ENCODE assay signal across 26 cellular contexts in the genomic region with DNA sequence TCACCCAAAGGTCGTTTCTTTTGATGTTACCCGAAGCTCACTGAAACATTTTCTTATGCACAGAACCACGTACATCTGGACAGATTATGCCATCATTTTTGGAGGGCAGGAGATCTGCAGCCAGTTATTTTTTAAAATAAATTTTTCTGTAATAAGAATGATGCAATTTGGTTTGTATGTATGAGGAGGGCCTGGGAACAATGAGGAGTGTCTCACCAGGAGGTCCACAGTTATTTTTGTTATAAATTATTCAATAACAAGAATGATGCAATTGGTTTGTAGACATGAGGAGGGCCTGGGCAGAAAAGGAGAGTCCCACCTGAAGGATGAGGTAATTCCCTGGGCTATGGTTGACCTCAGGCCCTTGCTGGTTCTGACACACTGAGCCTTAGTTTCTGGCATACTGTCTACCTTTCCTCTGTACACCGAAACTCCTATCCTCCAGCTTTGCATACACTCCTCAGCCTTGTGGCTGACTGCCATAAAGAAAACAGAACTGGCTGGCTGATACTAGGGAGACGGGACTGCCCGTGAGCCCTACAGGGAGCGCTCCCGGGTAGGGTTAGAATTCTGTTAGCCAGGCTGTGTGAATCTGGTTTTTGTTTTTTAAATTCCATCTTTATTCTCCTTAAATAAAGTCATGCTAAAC. TPM values are rescaled to one million over a fixed set of nuclear protein-coding genes. Genes with fewer than 3 reads are reported as not detected.
"Had no signal": no experiment of that assay in that cellular context is flagged by ENCODE, and none has a peak within 500 bp of the region (broad histone marks: within the 10 kb centered on the region; RNA-seq: fewer than 3 reads in every experiment).

No MANE protein-coding gene starts in this region.

- H3K27ac Mint-ChIP-seq: activated CD8-positive, alpha-beta T cell treated with anti-CD3 and anti-CD28 coated beads, Interleukin-2, amount 10 ng/mL, durations not matched to agents 7 days and 5 days; activated naive CD8-positive, alpha-beta T cell; activated T-cell treated with anti-CD3 and anti-CD28 coated beads, Interleukin-2, amount 50 U/mL, for 72 hours; brain; immature natural killer cell; mesothelial cell of epicardium; neural progenitor cell had no signal

- H3K27me3 ChIP-seq: neural progenitor cell, ovary, sigmoid colon had no signal

- H3K4me3 ChIP-seq: heart left ventricle, lower lobe of right lung, neural progenitor cell, ovary, sigmoid colon, spleen, thoracic aorta, upper lobe of right lung had no signal

- H3K9me3 Mint-ChIP-seq: activated T-cell treated with anti-CD3 and anti-CD28 coated beads, Interleukin-2, amount 50 U/mL, for 72 hours; central memory CD8-positive, alpha-beta T cell; immature natural killer cell; mesothelial cell of epicardium had no signal

- H3K36me3 ChIP-seq: heart left ventricle, lower lobe of right lung, neural progenitor cell, ovary, sigmoid colon, spleen, thoracic aorta, upper lobe of right lung had no signal

- H3K27ac ChIP-seq: epithelial cell of prostate, heart left ventricle, lower lobe of right lung, neural progenitor cell, ovary, sigmoid colon, spleen, thoracic aorta, upper lobe of right lung, VCaP had no signal

- H3K36me3 Mint-ChIP-seq: activated naive CD8-positive, alpha-beta T cell; brain; immature natural killer cell; mesothelial cell of epicardium; neural progenitor cell had no signal

- ATAC-seq: activated CD8-positive, alpha-beta T cell treated with anti-CD3 and anti-CD28 coated beads, Interleukin-2, amount 10 ng/mL, durations not matched to agents 7 days and 5 days; activated T-cell treated with anti-CD3 and anti-CD28 coated beads, Interleukin-2, amount 50 U/mL, for 72 hours; heart left ventricle; left colon; lower lobe of right lung; upper lobe of right lung had no signal

- H3K4me1 Mint-ChIP-seq: central memory CD8-positive, alpha-beta T cell; immature natural killer cell had no signal

- DNase-seq: activated CD4-positive, alpha-beta T cell treated with anti-CD3 and anti-CD28 coated beads for 4 hours; activated CD8-positive, alpha-beta memory T cell treated with anti-CD3 and anti-CD28 coated beads, Interleukin-2, amount 50 U/mL, for 4 hours; activated CD8-positive, alpha-beta T cell treated with anti-CD3 and anti-CD28 coated beads, Interleukin-2, amount 10 ng/mL, durations not matched to agents 7 days and 5 days; activated gamma-delta T cell; activated T-cell treated with anti-CD3 and anti-CD28 coated beads, Interleukin-2, amount 50 U/mL, for 72 hours; amniotic stem cell; effector memory CD4-positive, alpha-beta T cell; heart left ventricle; immature natural killer cell; left colon; lower lobe of right lung; ovary; sigmoid colon; spleen; T1000; upper lobe of right lung had no signal

- H3K4me3 Mint-ChIP-seq: activated CD8-positive, alpha-beta T cell treated with anti-CD3 and anti-CD28 coated beads, Interleukin-2, amount 10 ng/mL, durations not matched to agents 7 days and 5 days; activated naive CD8-positive, alpha-beta T cell; activated T-cell treated with anti-CD3 and anti-CD28 coated beads, Interleukin-2, amount 50 U/mL, for 72 hours; brain; central memory CD8-positive, alpha-beta T cell; immature natural killer cell; mesothelial cell of epicardium; neural progenitor cell had no signal

- H3K4me1 ChIP-seq: heart left ventricle, lower lobe of right lung, sigmoid colon, spleen, upper lobe of right lung had no signal

- H3K9me3 ChIP-seq: heart left ventricle, lower lobe of right lung, ovary, sigmoid colon, spleen, thoracic aorta, upper lobe of right lung had no signal

RNA-seq across cellular contexts. Expression of a gene that starts 9.0 kb away (rescaled TPM):
- total RNA-seq: activated CD8-positive, alpha-beta T cell treated with anti-CD3 and anti-CD28 coated beads, Interleukin-2, amount 10 ng/mL, durations not matched to agents 7 days and 5 days; activated T-cell treated with anti-CD3 and anti-CD28 coated beads, Interleukin-2, amount 50 U/mL, for 72 hours; frontal cortex; heart left ventricle; left colon; lower lobe of right lung; mesothelial cell of epicardium; ovary; pulmonary artery endothelial cell; sigmoid colon; spleen; upper lobe of right lung had no signal

RNA-seq across cellular contexts. Expression of a gene that starts 22.5 kb away (rescaled TPM):
- total RNA-seq: activated CD8-positive, alpha-beta T cell treated with anti-CD3 and anti-CD28 coated beads, Interleukin-2, amount 10 ng/mL, durations not matched to agents 7 days and 5 days; activated T-cell treated with anti-CD3 and anti-CD28 coated beads, Interleukin-2, amount 50 U/mL, for 72 hours; frontal cortex; heart left ventricle; left colon; lower lobe of right lung; mesothelial cell of epicardium; ovary; pulmonary artery endothelial cell; sigmoid colon; spleen; thoracic aorta; upper lobe of right lung had no signal
